ENCODE assay signal across 1 cellular context in genomic region chr12:108129017-108129812, GRCh38.
A peak's percentile ranks its signal among the peaks of the same experiment; 100 is the strongest.
TF ChIP-seq lines count a peak whose summit lies in the region.

TSS of gene WSCD2 (plus strand) at chr12:108129288. CDS start at chr12:108195833, 66,545 bp downstream.

TF ChIP-seq in K562, 482 proteins besides CTCF, POLR2A, EP300 and RAD21 (continued from another document and continues in another):
- TF ChIP-seq ZBTB9 (CRISPR knock-in tag; IDR thresholded peaks at IDR 0.05) (no peak), YY1 (IDR thresholded peaks at IDR 0.05; ENCODE audit: borderline replicate concordance in 1 of 3, control insufficient read depth in 1 of 3, extremely low read depth in 1 of 3, insufficient read depth in 3 of 3, insufficient read length in 1 of 3, insufficient replicate concordance in 2 of 3, low read depth in 1 of 3, low read length in 2 of 3) (peak in 1 of 3 experiments; percentile 39), ZNF24 (IDR thresholded peaks at IDR 0.05) (peak; percentile 61), SRF (CRISPR knock-in tag; IDR thresholded peaks at IDR 0.05) (peak in 1 of 2 experiments; percentile 58; a peak in 1 of 4 replicates), RHOXF2B (CRISPR knock-in tag; conservative IDR thresholded peaks at IDR 0.05) (no peak), NRF1 (conservative IDR thresholded peaks at IDR 0.05 in 1 of 2, IDR thresholded peaks at IDR 0.05 in 1 of 2) (peak; percentile 29 to 51; a peak in 3 of 4 replicates), ZBTB7A (IDR thresholded peaks at IDR 0.05; ENCODE audit: borderline replicate concordance, control insufficient read depth, low read depth, low read length) (peak; percentile 27; the same call in 1 of the 2 replicates), ZKSCAN1 (IDR thresholded peaks at IDR 0.05; ENCODE audit: low read depth, low read length) (0 out of 2 replicates have a peak, but pooled peaks have one; percentile 46), THRA (IDR thresholded peaks at IDR 0.05) (no peak), RBM25 (IDR thresholded peaks at IDR 0.05; ENCODE audit: low read depth, low read length, severe bottlenecking) (peak; percentile 95), CHCHD3 (CRISPR knock-in tag; IDR thresholded peaks at IDR 0.05) (no peak), ADNP (tag; IDR thresholded peaks at IDR 0.05) (peak; percentile 97), ETV5 (CRISPR knock-in tag; IDR thresholded peaks at IDR 0.05; ENCODE audit: low read depth) (0 out of 2 replicates have a peak, but pooled peaks have one; percentile 31), EZH2 (IDR thresholded peaks at IDR 0.05; ENCODE audit: borderline replicate concordance, low read depth, low read length) (no peak), TFAP4 (CRISPR knock-in tag; IDR thresholded peaks at IDR 0.05; ENCODE audit: borderline replicate concordance) (peak; percentile 71; the same call in 1 of the 2 replicates), HDAC2 (IDR thresholded peaks at IDR 0.05) (peak; percentile 95), MTA2 (IDR thresholded peaks at IDR 0.05; ENCODE audit: low read depth) (no peak), CTBP1 (IDR thresholded peaks at IDR 0.05; ENCODE audit: borderline replicate concordance) (peak; percentile 87), RBFOX2 (IDR thresholded peaks at IDR 0.05; ENCODE audit: low read depth, low read length) (peak; percentile 69), ZNF3 (CRISPR knock-in tag; IDR thresholded peaks at IDR 0.05) (no peak), GABPB2 (CRISPR knock-in tag; conservative IDR thresholded peaks at IDR 0.05) (no peak), ZNF12 (CRISPR knock-in tag; IDR thresholded peaks at IDR 0.05) (0 out of 2 replicates have a peak, but pooled peaks have one; percentile 44), MGA (IDR thresholded peaks at IDR 0.05) (peak; percentile 19; the same call in 1 of the 2 replicates), CXXC5 (CRISPR knock-in tag; IDR thresholded peaks at IDR 0.05) (peak; percentile 83), E2F6 (IDR thresholded peaks at IDR 0.05; ENCODE audit: borderline replicate concordance in 1 of 2, extremely low read depth in 1 of 2, insufficient read depth in 1 of 2, insufficient read length in 1 of 2, low read depth in 1 of 2, low read length in 1 of 2, poor library complexity in 1 of 2, severe bottlenecking in 1 of 2) (peak; percentile 50 to 53), RBBP5 (IDR thresholded peaks at IDR 0.05; ENCODE audit: borderline replicate concordance, insufficient read depth, low read length, poor library complexity, severe bottlenecking) (peak; percentile 83), THAP12 (CRISPR knock-in tag; IDR thresholded peaks at IDR 0.05) (peak; percentile 44), MAZ (CRISPR knock-in tag; conservative IDR thresholded peaks at IDR 0.05 in 1 of 2, IDR thresholded peaks at IDR 0.05 in 1 of 2) (peak; percentile 24 to 55; a peak in 2 of 4 replicates), CBX1 (IDR thresholded peaks at IDR 0.05; ENCODE audit: low read depth) (peak; percentile 99), KDM1A (IDR thresholded peaks at IDR 0.05) (peak; percentile 91 to 95), SMC3 (conservative IDR thresholded peaks at IDR 0.05; ENCODE audit: insufficient read depth, low read depth, low read length) (peak; percentile 32; the same call in 1 of the 2 replicates), NFATC3 (IDR thresholded peaks at IDR 0.05) (no peak), ATF7 (IDR thresholded peaks at IDR 0.05) (peak; percentile 42; the same call in 1 of the 2 replicates), U2AF1 (optimal IDR thresholded peaks at IDR 0.05; ENCODE audit: low read depth, low read length) (peak; percentile 29), HDAC1 (IDR thresholded peaks at IDR 0.05) (peak in 1 of 2 experiments; percentile 64; a peak in 2 of 4 replicates), ELF1 (tag; IDR thresholded peaks at IDR 0.05) (peak; percentile 43; the same call in 1 of the 2 replicates), CCNT2 (IDR thresholded peaks at IDR 0.05; ENCODE audit: borderline replicate concordance, extremely low read depth, insufficient read length, low read depth, low read length) (peak; percentile 53), CREM (IDR thresholded peaks at IDR 0.05; ENCODE audit: low read depth) (peak; percentile 65), GABPB1 (CRISPR knock-in tag; IDR thresholded peaks at IDR 0.05) (peak; percentile 55; the same call in 1 of the 2 replicates), HDAC8 (tag; IDR thresholded peaks at IDR 0.05) (peak; percentile 44; the same call in 1 of the 2 replicates), MTA3 (IDR thresholded peaks at IDR 0.05; ENCODE audit: borderline replicate concordance) (peak; percentile 67), FOSL1 (tag; conservative IDR thresholded peaks at IDR 0.05) (0 out of 2 replicates have a peak, but pooled peaks have one; percentile 14), ATF1 (CRISPR knock-in tag; IDR thresholded peaks at IDR 0.05) (no peak), ATF1 (tag; IDR thresholded peaks at IDR 0.05) (peak; percentile 13; the same call in 1 of the 2 replicates), ZNF311 (CRISPR knock-in tag; IDR thresholded peaks at IDR 0.05) (no peak), HNRNPLL (IDR thresholded peaks at IDR 0.05; ENCODE audit: low read depth, low read length, poor library complexity, severe bottlenecking) (peak; percentile 92), BCOR (IDR thresholded peaks at IDR 0.05) (peak; percentile 99), NELFE (IDR thresholded peaks at IDR 0.05; ENCODE audit: insufficient read depth, insufficient read length) (no peak), KAT7 (CRISPR knock-in tag; IDR thresholded peaks at IDR 0.05; ENCODE audit: borderline replicate concordance) (peak; percentile 52; the same call in 1 of the 2 replicates), HNRNPL (IDR thresholded peaks at IDR 0.05; ENCODE audit: low read depth, low read length) (0 out of 2 replicates have a peak, but pooled peaks have one; percentile 40)
